In the genomic region with DNA sequence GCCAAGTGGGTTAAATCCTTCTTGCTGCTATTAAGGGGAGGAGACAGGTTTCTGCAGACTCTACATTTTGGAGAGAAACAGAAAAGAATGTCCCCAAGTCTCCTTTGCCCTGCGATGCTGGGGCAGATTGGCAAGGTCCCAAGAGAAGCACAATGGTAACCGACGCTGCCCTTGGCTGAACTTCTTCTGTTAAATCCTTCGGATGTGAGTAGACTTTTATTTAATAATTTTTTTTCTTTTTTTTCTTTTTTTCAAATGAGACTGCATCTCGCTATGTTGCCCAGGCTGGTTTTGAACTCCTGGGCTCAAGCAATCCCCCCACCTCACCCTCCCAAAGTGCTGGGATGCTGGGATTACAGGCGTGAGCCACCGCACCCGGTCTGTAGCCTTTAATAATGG, we compare ENCODE assay signal across 8 cellular contexts. TPM values are rescaled to one million over a fixed set of nuclear protein-coding genes. Genes with fewer than 3 reads are reported as not detected.
A peak's percentile ranks its signal among the peaks of the same experiment; 100 is the strongest.
DNase-seq lines count a peak whose midpoint lies in the region; ATAC-seq and TF ChIP-seq lines count a peak whose summit lies in the region.

No MANE protein-coding gene starts in this region.

- H3K27ac ChIP-seq in HUES6 (ENCODE audit: low read depth, low read length): no peak overlapping the region

- H3K27me3 ChIP-seq in HUES6 (ENCODE audit: control insufficient read depth, insufficient read depth, low read length): no peaks in the 10 kb centered on the region

- in situ Hi-C loops in astrocyte of the spinal cord (cut with HindIII; ENCODE audit: low sequenced_read_pairs): no loop called here

- H3K4me3 ChIP-seq in AG10803 (ENCODE audit: low read length) (peak overlapping the region; percentile 94), HUES6 (ENCODE audit: low read depth, low read length) (peak overlapping the region; percentile 85), astrocyte of the spinal cord (ENCODE audit: low read depth, low read length) (peak overlapping the region; percentile 85)

- no peak for DNase-seq in AG10803 (ENCODE audit: low read depth)
- DNase-seq in astrocyte of the spinal cord (ENCODE audit: low read depth, low spot score): peak; percentile 11
- peak; percentile 74 for DNase-seq in mesenteric fat pad (ENCODE audit: low spot score)
- no peak for DNase-seq in NCI-H2029 treated with DMSO at 0.1 percent for 48 hours (lab: John Stamatoyannopoulos, UW)
- DNase-seq in NCI-H1694 (lab: John Stamatoyannopoulos, UW): no peak
- no peak for DNase-seq in NCI-H2081 treated with DMSO at 0.1 percent for 48 hours (lab: John Stamatoyannopoulos, UW)

- ATAC-seq in HG03469 (IDR thresholded peaks at IDR 0.05; ENCODE audit: unreplicated experiment): no peak

- H3K4me1 ChIP-seq in HUES6 (ENCODE audit: control insufficient read depth, insufficient read depth, low read length): peaks cover 14% of the 10 kb centered on the region

- TF ChIP-seq CTCF in AG10803 (conservative IDR thresholded peaks at IDR 0.05; ENCODE audit: low read length): no peak
- no peak for TF ChIP-seq CTCF in astrocyte of the spinal cord (IDR thresholded peaks at IDR 0.05; ENCODE audit: low read depth, low read length)

- H3K9me3 ChIP-seq in HUES6 (ENCODE audit: control insufficient read depth, insufficient read depth, low read depth, low read length): peaks cover 18% of the 10 kb centered on the region

- no peaks in the 10 kb centered on the region for H3K36me3 ChIP-seq in HUES6 (ENCODE audit: control insufficient read depth, insufficient read depth, low read length)

- no peak overlapping the region for H3K9ac ChIP-seq in HUES6 (ENCODE audit: low read length)

RNA-seq across cellular contexts. Expression of a gene that starts 13.9 kb away (rescaled TPM):
- total RNA-seq in mesenteric fat pad: 310 TPM

RNA-seq across cellular contexts. Expression of a gene that starts 14.1 kb away (rescaled TPM):
- total RNA-seq in mesenteric fat pad: 34.7 TPM

RNA-seq across cellular contexts. Expression of a gene that starts 20.4 kb away (rescaled TPM):
- total RNA-seq in mesenteric fat pad: 26.4 TPM

RNA-seq across cellular contexts. Expression of a gene that starts 45.5 kb away (rescaled TPM):
- total RNA-seq in mesenteric fat pad: 29.9 TPM

RNA-seq across cellular contexts. Expression of a gene that starts 54.9 kb away (rescaled TPM):
- 12.3 TPM for total RNA-seq in mesenteric fat pad

Comparison
In these comparisons a context has a peak if more than half of its experiments do, and no peak if none do; other contexts are left out.
1. DNase-seq: peak in astrocyte of the spinal cord (single experiment) and mesenteric fat pad (single experiment); none in AG10803 (single experiment), NCI-H2029 treated with DMSO at 0.1 percent for 48 hours (single experiment), NCI-H1694 (single experiment) and NCI-H2081 treated with DMSO at 0.1 percent for 48 hours (single experiment).
2. Peak in every context shown above with its lines, with median percentiles within 50 percentile points of each other: H3K4me3 ChIP-seq.